In genomic region chr10:16545126-16545736, GRCh38 we compare ENCODE assay signal across 8 cellular contexts. TPM values are rescaled to one million over a fixed set of nuclear protein-coding genes. Genes with fewer than 3 reads are reported as not detected.
DNase-seq lines count a peak whose midpoint lies in the region; ATAC-seq and TF ChIP-seq lines count a peak whose summit lies in the region.

No MANE protein-coding gene starts in this region.

- H3K27ac ChIP-seq in DOHH2 (ENCODE audit: low read depth, low read length) (no peak overlapping the region), adrenal gland (no peak overlapping the region), suprapubic skin (no peak overlapping the region)

- no peak for ATAC-seq in HG02588 (IDR thresholded peaks at IDR 0.05; ENCODE audit: unreplicated experiment)
- ATAC-seq in activated T-cell treated with anti-CD3 and anti-CD28 coated beads, Interleukin-2, amount 50 U/mL, for 4 hours, result no peak

- H3K36me3 Mint-ChIP-seq in immature natural killer cell, result peaks cover 0 to 1% (median 0%) of the 10 kb centered on the region in 3 donors
- H3K36me3 Mint-ChIP-seq in activated T-cell treated with anti-CD3 and anti-CD28 coated beads, Interleukin-2, amount 50 U/mL, for 4 hours (ENCODE audit: insufficient read depth), result no peaks in the 10 kb centered on the region

- H4K20me1 ChIP-seq in DOHH2 (ENCODE audit: control insufficient read depth, insufficient read depth, low read depth, low read length) (no peaks in the 10 kb centered on the region), Loucy (ENCODE audit: insufficient read depth, low read length, poor library complexity, severe bottlenecking) (no peaks in the 10 kb centered on the region)

- H2AFZ ChIP-seq in Loucy (ENCODE audit: low read length), result no peak overlapping the region

- H3K9me3 Mint-ChIP-seq in immature natural killer cell, result no peaks in the 10 kb centered on the region
- no peaks in the 10 kb centered on the region for H3K9me3 Mint-ChIP-seq in activated T-cell treated with anti-CD3 and anti-CD28 coated beads, Interleukin-2, amount 50 U/mL, for 4 hours

- no peaks in the 10 kb centered on the region for H3K79me2 ChIP-seq in DOHH2 (ENCODE audit: control insufficient read depth, low read length)
- H3K79me2 ChIP-seq in Loucy (ENCODE audit: insufficient read depth, low read length), result no peaks in the 10 kb centered on the region

- H3K4me1 ChIP-seq in DOHH2 (ENCODE audit: control insufficient read depth, low read length) (no peaks in the 10 kb centered on the region), Loucy (ENCODE audit: insufficient read depth, low read length, poor library complexity, severe bottlenecking) (no peaks in the 10 kb centered on the region), adrenal gland (replicated peaks in 1 of 2) (no peaks in the 10 kb centered on the region), suprapubic skin (no peaks in the 10 kb centered on the region)

- H3K27me3 Mint-ChIP-seq in immature natural killer cell (ENCODE audit: low read depth in 3 of 3), result peaks cover 3 to 7% (median 3%) of the 10 kb centered on the region in 3 donors
- peaks cover 14% of the 10 kb centered on the region for H3K27me3 Mint-ChIP-seq in activated T-cell treated with anti-CD3 and anti-CD28 coated beads, Interleukin-2, amount 50 U/mL, for 4 hours (ENCODE audit: low read depth)

- no peaks in the 10 kb centered on the region for H3K9me2 ChIP-seq in DOHH2 (replicated peaks; ENCODE audit: control insufficient read depth, low read length)
- no peaks in the 10 kb centered on the region for H3K9me2 ChIP-seq in Loucy (replicated peaks; ENCODE audit: low read depth, low read length)

- no peak overlapping the region for H3K4me3 Mint-ChIP-seq in immature natural killer cell
- H3K4me3 Mint-ChIP-seq in activated T-cell treated with anti-CD3 and anti-CD28 coated beads, Interleukin-2, amount 50 U/mL, for 4 hours, result no peak overlapping the region

- H3K36me3 ChIP-seq in DOHH2 (ENCODE audit: control insufficient read depth, low read length) (no peaks in the 10 kb centered on the region), Loucy (ENCODE audit: insufficient read depth, low read length) (no peaks in the 10 kb centered on the region), adrenal gland (replicated peaks in 1 of 2) (no peaks in the 10 kb centered on the region), suprapubic skin (no peaks in the 10 kb centered on the region)

- H3F3A ChIP-seq in DOHH2 (ENCODE audit: control insufficient read depth, insufficient read depth), result no peaks in the 10 kb centered on the region
- H3F3A ChIP-seq in Loucy (ENCODE audit: low read depth), result no peaks in the 10 kb centered on the region

- H3K27ac Mint-ChIP-seq in immature natural killer cell, result no peak overlapping the region

- H3K4me3 ChIP-seq in DOHH2 (ENCODE audit: low read length) (no peak overlapping the region), Loucy (ENCODE audit: low read length, poor library complexity, severe bottlenecking) (no peak overlapping the region), adrenal gland (no peak overlapping the region), suprapubic skin (no peak overlapping the region)

- H3K4me2 ChIP-seq in DOHH2 (ENCODE audit: low read length), result no peak overlapping the region
- H3K4me2 ChIP-seq in Loucy (ENCODE audit: low read depth, low read length, poor library complexity, severe bottlenecking), result no peak overlapping the region

- WGBS in adrenal gland, 4 donors, result 26 to 32% (median 28%) methylated on average over 7 of the region's 7 CpGs
- 41% methylated on average over 7 of the region's 7 CpGs for WGBS in suprapubic skin

- peaks cover 4 to 5% of the 10 kb centered on the region in 2 donors for H3K4me1 Mint-ChIP-seq in immature natural killer cell
- H3K4me1 Mint-ChIP-seq in activated T-cell treated with anti-CD3 and anti-CD28 coated beads, Interleukin-2, amount 50 U/mL, for 4 hours (ENCODE audit: low read depth), result peaks cover 1% of the 10 kb centered on the region

- intact Hi-C loops in adrenal gland (cut with DNase I), result loop anchor here in 1 of 2 donors (10.0 kb wide), 1 partner anchor 640 kb away; no protein-coding TSS in a partner anchor

- H3K9ac ChIP-seq in Loucy (ENCODE audit: low read depth, low read length, poor library complexity, severe bottlenecking), result no peak overlapping the region

- no peaks in the 10 kb centered on the region for H3K9me3 ChIP-seq in DOHH2 (ENCODE audit: control insufficient read depth, insufficient read depth, low read length)
- H3K9me3 ChIP-seq in Loucy (ENCODE audit: insufficient read depth, low read depth, low read length), result no peaks in the 10 kb centered on the region
- no peaks in the 10 kb centered on the region for H3K9me3 ChIP-seq in adrenal gland (replicated peaks in 1 of 3)
- H3K9me3 ChIP-seq in suprapubic skin, result no peaks in the 10 kb centered on the region

- peak; percentile 67 for TF ChIP-seq CTCF in DOHH2 (IDR thresholded peaks at IDR 0.05; ENCODE audit: low read depth, low read length, poor library complexity, severe bottlenecking)
- peak; percentile 75 for TF ChIP-seq CTCF in GM20000 (IDR thresholded peaks at IDR 0.05; ENCODE audit: extremely low read depth, missing control alignments)
- TF ChIP-seq CTCF in Loucy (conservative IDR thresholded peaks at IDR 0.05; ENCODE audit: low read length), result peak; percentile 92
- peak; percentile 53 to 67 (median 60) for TF ChIP-seq CTCF in adrenal gland (IDR thresholded peaks at IDR 0.05)
- TF ChIP-seq CTCF in suprapubic skin (IDR thresholded peaks at IDR 0.05), result peak in 1 of 2 donors; percentile 36

- no peak for TF ChIP-seq POLR2A in adrenal gland (IDR thresholded peaks at IDR 0.05)
- TF ChIP-seq POLR2A in suprapubic skin (IDR thresholded peaks at IDR 0.05), result no peak

- DNase-seq in GM20000 (ENCODE audit: low spot score) (peak; percentile 58), adrenal gland (peak in 4 of 7 donors; percentile 10 to 24 (median 16)), immature natural killer cell (peak in 2 of 3 donors; percentile 11 to 39), suprapubic skin (ENCODE audit: low spot score in 2 of 2) (no peak)
- no peak for DNase-seq in activated T-cell treated with anti-CD3 and anti-CD28 coated beads, Interleukin-2, amount 50 U/mL, for 4 hours

- no peak for TF ChIP-seq EP300 in suprapubic skin (IDR thresholded peaks at IDR 0.05)

- H3K27me3 ChIP-seq in DOHH2 (ENCODE audit: control insufficient read depth, low read length) (no peaks in the 10 kb centered on the region), Loucy (ENCODE audit: insufficient read depth, low read length, poor library complexity, severe bottlenecking) (no peaks in the 10 kb centered on the region), adrenal gland (no peaks in the 10 kb centered on the region), suprapubic skin (peaks cover 4% of the 10 kb centered on the region)

RNA-seq across cellular contexts. Expression of gene C1QL3, which starts 23.6 kb away (rescaled TPM):
- 1 to 10 TPM in 1 of 8 donors, under 1 TPM in 3, not detected in 4; 0.11 to 1.3 (median 0.77) TPM for total RNA-seq in adrenal gland
- polyA plus RNA-seq in adrenal gland, result under 1 TPM in 1 of 3 donors, not detected in 2; 0.13 TPM
- under 1 TPM in 1 of 3 donors, not detected in 2; 0.49 TPM for polyA plus RNA-seq in immature natural killer cell
- under 1 TPM in 1 of 4 donors, not detected in 3; 0.18 TPM for total RNA-seq in suprapubic skin
- not detected for total RNA-seq in activated T-cell treated with anti-CD3 and anti-CD28 coated beads, Interleukin-2, amount 50 U/mL, for 4 hours

Comparison
In these comparisons a context has a peak if more than half of its experiments do, and no peak if none do; other contexts are left out.
1. DNase-seq: peak in GM20000 (single experiment), adrenal gland (4 of 7) and immature natural killer cell (2 of 3); none in suprapubic skin (0 of 2) and activated T-cell treated with anti-CD3 and anti-CD28 coated beads, Interleukin-2, amount 50 U/mL, for 4 hours (single experiment).